Comparison of ENCODE assay signal across 8 cellular contexts in the genomic region with DNA sequence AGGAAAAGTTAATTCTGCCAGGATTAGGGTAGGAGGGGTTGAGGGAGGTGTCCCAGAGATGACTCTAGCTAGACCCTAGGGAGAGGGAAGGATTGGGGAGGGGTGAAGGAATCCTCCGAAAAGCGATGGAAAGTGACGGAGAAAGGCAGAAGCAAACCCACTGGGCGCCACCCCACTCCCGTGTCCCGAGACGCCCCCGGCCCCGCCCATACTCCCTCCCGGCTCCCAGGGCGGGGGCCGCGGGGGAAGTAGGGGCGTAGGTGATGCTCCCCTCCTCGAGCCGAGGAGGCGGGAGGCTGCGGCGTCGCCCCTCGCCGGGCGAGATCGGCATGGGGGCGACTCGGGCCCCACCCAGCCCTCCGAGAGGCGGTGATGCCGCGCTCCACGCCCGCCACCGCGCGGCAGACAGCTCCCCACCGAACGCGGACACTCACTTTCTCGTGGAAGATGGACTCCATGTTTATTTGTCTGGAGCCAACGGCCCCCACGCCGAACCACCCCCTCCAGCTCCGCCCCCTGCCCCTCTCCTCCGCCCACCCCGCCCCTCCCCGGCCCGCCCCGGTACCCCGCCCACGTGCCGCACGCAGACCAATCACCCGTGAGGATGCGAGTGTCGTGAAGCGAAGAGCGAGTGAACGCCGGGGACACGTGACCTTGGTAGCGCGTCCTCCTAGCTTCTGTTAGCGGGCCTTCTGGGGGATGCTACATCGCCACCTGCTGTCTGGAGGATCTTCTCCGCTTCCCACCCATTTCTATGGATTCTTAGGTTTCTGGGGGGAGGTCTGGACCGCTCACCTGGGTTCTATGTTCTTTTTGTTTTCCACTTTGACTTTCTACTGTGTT. TPM values are rescaled to one million over a fixed set of nuclear protein-coding genes. Genes with fewer than 3 reads are reported as not detected.
DNase-seq lines count a peak whose midpoint lies in the region; ATAC-seq, FAIRE-seq and TF ChIP-seq lines count a peak whose summit lies in the region.

A gene (minus strand): TSS at position 488 of the 843 bp plus-strand sequence. CDS start 30 bp downstream, at position 458.

- H3K36me3 ChIP-seq in adrenal gland (replicated peaks in 1 of 2) (no peaks in the 10 kb centered on the region), upper lobe of right lung (no peaks in the 10 kb centered on the region)

- peak within 1 kb of the TSS; percentile 90 to 99 (median 96) for H3K4me3 Mint-ChIP-seq in T-cell

- H3K27ac ChIP-seq in adrenal gland (peak within 1 kb of the TSS; percentile 31 to 97 (median 93)), upper lobe of right lung (peak within 1 kb of the TSS; percentile 94)

- ATAC-seq in HG02840 (IDR thresholded peaks at IDR 0.05; ENCODE audit: low FRiP score, unreplicated experiment) (peak; percentile 81), T-cell (replicated peaks in 1 of 4) (peak; percentile 92 to 94 (median 94)), left cardiac atrium (peak; percentile 97), upper lobe of right lung (peak; percentile 98)

- TF ChIP-seq CTCF in adrenal gland (IDR thresholded peaks at IDR 0.05) (peak; percentile 57 to 74 (median 70)), upper lobe of right lung (IDR thresholded peaks at IDR 0.05) (peak; percentile 73)

- DNase-seq in GM12891 (ENCODE audit: insufficient read length, low spot score) (peak; percentile 90), NCI-H1436 treated with DMSO at 0.1 percent for 48 hours (lab: John Stamatoyannopoulos, UW) (peak; percentile 95), T-cell (peak; percentile 82 to 98 (median 94)), adrenal gland (peak; percentile 96 to 99 (median 99)), left cardiac atrium (peak; percentile 98), posterior vena cava (ENCODE audit: low spot score) (peak; percentile 99), upper lobe of right lung (peak; percentile 99)

- no peaks in the 10 kb centered on the region for H3K27me3 Mint-ChIP-seq in T-cell

- peak within 1 kb of the TSS; percentile 93 for H3K27ac Mint-ChIP-seq in T-cell

- peak; percentile 51; the same call in 1 of the 2 replicates for TF ChIP-seq POLR2A in GM12891 (IDR thresholded peaks at IDR 0.05; ENCODE audit: low read depth, low read length)
- peak in 1 of 2 donors; percentile 62 for TF ChIP-seq POLR2A in adrenal gland (IDR thresholded peaks at IDR 0.05)

- H3K4me3 ChIP-seq in adrenal gland (peak within 1 kb of the TSS; percentile 81 to 96 (median 94)), upper lobe of right lung (peak within 1 kb of the TSS; percentile 89)

- no peaks in the 10 kb centered on the region for H3K9me3 Mint-ChIP-seq in T-cell

- H3K4me1 Mint-ChIP-seq in T-cell, result peaks cover 55 to 61% (median 56%) of the 10 kb centered on the region in 3 donors

- H3K9me3 ChIP-seq in adrenal gland (replicated peaks in 1 of 3) (no peaks in the 10 kb centered on the region), upper lobe of right lung (no peaks in the 10 kb centered on the region)

- H3K27me3 ChIP-seq in adrenal gland, result no peaks in the 10 kb centered on the region
- no peaks in the 10 kb centered on the region for H3K27me3 ChIP-seq in upper lobe of right lung

- POLR2A ChIA-PET in T-cell (lab: Charles Lee), result interaction anchor here (0.6 to 1.5 kb wide), 5 partner anchors 15 to 1724 kb away, joined by 4 to 14 read pairs (median 5); a partner anchor contains a TSS

- H3K36me3 Mint-ChIP-seq in T-cell, result no peaks in the 10 kb centered on the region

- peak; percentile 98 for FAIRE-seq in GM12891 (lab: Jason Lieb, UNC)

- CTCF ChIA-PET in T-cell (lab: Charles Lee), result interaction anchor here (0.5 to 4.2 kb wide), 15 partner anchors 9 to 576 kb away, joined by 3 to 125 read pairs (median 4); a partner anchor contains a TSS

- H3K4me1 ChIP-seq in adrenal gland (replicated peaks in 1 of 2) (peaks cover 6 to 17% of the 10 kb centered on the region in 2 donors), upper lobe of right lung (peaks cover 34% of the 10 kb centered on the region)

- intact Hi-C loops in adrenal gland (cut with DNase I), result no loop called here
- intact Hi-C loops in left cardiac atrium (cut with DNase I), result no loop called here
- intact Hi-C loops in posterior vena cava (cut with DNase I), result no loop called here
- intact Hi-C loops in upper lobe of right lung (cut with DNase I), result no loop called here

- WGBS in adrenal gland, 4 donors, result 0 to 1% (median 1%) methylated on average over 10 to 66 of the region's 66 CpGs

TF ChIP-seq in GM12891, 5 proteins besides CTCF, POLR2A, EP300 and RAD21:
- no peak for TF ChIP-seq POU2F2 (IDR thresholded peaks at IDR 0.05; ENCODE audit: low read depth, low read length)

RNA-seq across cellular contexts. Expression of the gene that starts here (rescaled TPM):
- polyA plus RNA-seq in GM12891 (2012; ENCODE audit: low read depth, missing spikeins), result 17.3 TPM
- total RNA-seq in T-cell, result 10 to 100 TPM; 31.0 to 50.2 (median 41.8) TPM
- total RNA-seq in adrenal gland, result 10 to 100 TPM in 6 of 8 donors, 1 to 10 TPM in 2; 9.0 to 62.8 (median 21.8) TPM
- polyA plus RNA-seq in adrenal gland, result 10 to 100 TPM; 15.4 to 41.5 (median 23.0) TPM
- 10 to 100 TPM; 17.2 to 21.4 TPM for total RNA-seq in left cardiac atrium
- total RNA-seq in posterior vena cava, result 10 to 100 TPM; 45.1 to 48.4 TPM
- total RNA-seq in upper lobe of right lung, result 50.4 TPM

Comparison
In these comparisons a context has a peak if more than half of its experiments do, and no peak if none do; other contexts are left out.
1. Peak in every context shown above with its lines: DNase-seq, ATAC-seq, H3K4me3 ChIP-seq and H3K27ac ChIP-seq.